In the genomic region with DNA sequence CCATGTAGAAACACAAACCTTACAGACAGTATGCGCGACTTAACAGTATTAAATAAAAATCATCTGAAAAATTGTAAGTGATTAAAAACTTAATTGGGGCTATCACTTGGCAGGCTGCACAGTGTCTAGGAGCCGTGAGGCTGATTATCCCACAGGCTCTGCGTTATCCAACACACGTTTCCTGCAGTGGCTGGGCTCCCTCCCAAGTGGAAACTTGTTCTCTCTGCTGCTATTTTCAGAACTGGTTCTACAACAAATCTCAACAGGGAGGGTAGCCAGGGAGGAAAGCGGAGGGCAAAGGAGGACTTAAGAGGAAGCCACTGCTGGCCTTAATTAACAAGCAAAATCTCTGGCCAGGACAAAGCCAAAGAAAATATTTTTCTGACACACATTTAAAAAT, we compare ENCODE assay signal across 9 cellular contexts.
DNase-seq lines count a peak whose midpoint lies in the region; ATAC-seq and TF ChIP-seq lines count a peak whose summit lies in the region.
"Had no signal": no experiment of that assay in that cellular context is flagged by ENCODE, and none has a peak within 500 bp of the region (broad histone marks: within the 10 kb centered on the region; RNA-seq: fewer than 3 reads in every experiment).

No MANE protein-coding gene starts in this region.

- no peaks in the 10 kb centered on the region for H3K4me1 Mint-ChIP-seq in activated CD4-positive, alpha-beta T cell treated with anti-CD3 and anti-CD28 coated beads for 36 hours
- H3K4me1 Mint-ChIP-seq: IgD-negative memory B cell had no signal

- H3K9me3 Mint-ChIP-seq in activated CD4-positive, alpha-beta T cell treated with anti-CD3 and anti-CD28 coated beads for 36 hours (ENCODE audit: low read depth): peaks cover 1% of the 10 kb centered on the region

- H3K27ac Mint-ChIP-seq in activated CD4-positive, alpha-beta T cell treated with anti-CD3 and anti-CD28 coated beads for 36 hours: no peak overlapping the region
- H3K27ac Mint-ChIP-seq: IgD-negative memory B cell had no signal

- intact Hi-C loops in Right ventricle myocardium inferior (cut with DNase I): no loop called here
- intact Hi-C loops in activated CD4-positive, alpha-beta T cell treated with anti-CD3 and anti-CD28 coated beads for 36 hours (cut with DNase I, micrococcal nuclease): no loop called here

- TF ChIP-seq CTCF in C4-2B (conservative IDR thresholded peaks at IDR 0.05) (no peak), RWPE1 (conservative IDR thresholded peaks at IDR 0.05; ENCODE audit: low read depth) (no peak)

- H3K27ac ChIP-seq in C4-2B (peak overlapping the region; percentile 56), RWPE1 (no peak overlapping the region)

- no peaks in the 10 kb centered on the region for H3K36me3 Mint-ChIP-seq in activated CD4-positive, alpha-beta T cell treated with anti-CD3 and anti-CD28 coated beads for 36 hours (ENCODE audit: low read depth)
- H3K36me3 Mint-ChIP-seq: IgD-negative memory B cell had no signal

- DNase-seq in RWPE1 (ENCODE audit: low spot score): peak; percentile 37
- peak; percentile 62 for DNase-seq in Right ventricle myocardium inferior (ENCODE audit: missing footprints)
- DNase-seq in nucleus accumbens (lab: John Stamatoyannopoulos, UW): peak in 33 of 56 donors; percentile 3 to 71 (median 26)
- DNase-seq in DMS 273 treated with DMSO at 0.1 percent for 48 hours (lab: John Stamatoyannopoulos, UW): no peak
- no peak for DNase-seq in HuH-7.5 (ENCODE audit: low spot score)
- no peak for DNase-seq in activated CD4-positive, alpha-beta T cell treated with anti-CD3 and anti-CD28 coated beads for 36 hours

- ATAC-seq in Right ventricle myocardium inferior: peak; percentile 87
- no peak for ATAC-seq in HG02938 (IDR thresholded peaks at IDR 0.05; ENCODE audit: unreplicated experiment)
- ATAC-seq in activated CD4-positive, alpha-beta T cell treated with anti-CD3 and anti-CD28 coated beads for 36 hours: no peak

- POLR2A ChIA-PET in RWPE1 (lab: Yijun Ruan, JAX; ENCODE audit: low non-redundant PET): no interaction called here
- POLR2A ChIA-PET in activated CD4-positive, alpha-beta T cell treated with anti-CD3 and anti-CD28 coated beads for 36 hours (lab: Charles Lee): no interaction called here

- CTCF ChIA-PET in RWPE1 (lab: Yijun Ruan, JAX): no interaction called here
- CTCF ChIA-PET in activated CD4-positive, alpha-beta T cell treated with anti-CD3 and anti-CD28 coated beads for 36 hours (lab: Charles Lee): no interaction called here

- H3K4me3 Mint-ChIP-seq in activated CD4-positive, alpha-beta T cell treated with anti-CD3 and anti-CD28 coated beads for 36 hours: no peak overlapping the region

- peaks cover 2% of the 10 kb centered on the region for H3K27me3 Mint-ChIP-seq in activated CD4-positive, alpha-beta T cell treated with anti-CD3 and anti-CD28 coated beads for 36 hours
- H3K27me3 Mint-ChIP-seq: IgD-negative memory B cell had no signal

Comparison
In these comparisons a context has a peak if more than half of its experiments do, and no peak if none do; other contexts are left out.
1. DNase-seq: peak in RWPE1 (single experiment), Right ventricle myocardium inferior (single experiment) and nucleus accumbens (33 of 56); none in DMS 273 treated with DMSO at 0.1 percent for 48 hours (single experiment), HuH-7.5 (single experiment) and activated CD4-positive, alpha-beta T cell treated with anti-CD3 and anti-CD28 coated beads for 36 hours (single experiment).